Comparison of ENCODE assay signal across 33 cellular contexts in genomic region chr9:88690628-88691027, GRCh38.
A peak's percentile ranks its signal among the peaks of the same experiment; 100 is the strongest.
DNase-seq lines count a peak whose midpoint lies in the region; TF ChIP-seq lines count a peak whose summit lies in the region.
"Had no signal": no experiment of that assay in that cellular context is flagged by ENCODE, and none has a peak within 500 bp of the region (broad histone marks: within the 10 kb centered on the region; RNA-seq: fewer than 3 reads in every experiment).

No MANE protein-coding gene starts in this region.

- peak overlapping the region; percentile 27 to 72 (median 28) for H3K27ac Mint-ChIP-seq in nephron
- H3K27ac Mint-ChIP-seq: B cell; CD14-positive monocyte; CD4-positive, alpha-beta memory T cell; CD4-positive, alpha-beta T cell; CD4-positive, CD25-positive, alpha-beta regulatory T cell; CD8-positive, alpha-beta memory T cell; CD8-positive, alpha-beta T cell had no signal

- H3K4me1 Mint-ChIP-seq in nephron, result peaks cover 24% of the 10 kb centered on the region
- H3K4me1 Mint-ChIP-seq: B cell; CD14-positive monocyte; CD4-positive, alpha-beta memory T cell; CD4-positive, CD25-positive, alpha-beta regulatory T cell; CD8-positive, alpha-beta memory T cell had no signal

- H3K27ac ChIP-seq in esophagus muscularis mucosa (replicated peaks in 1 of 4), result no peak overlapping the region
- peak overlapping the region in 3 of 5 donors; percentile 7 to 34 (median 30) for H3K27ac ChIP-seq in stomach
- H3K27ac ChIP-seq: 22Rv1; A549; BLaER1; BLaER1 treated with 17β-estradiol and CSF1 and Interleukin-3, amounts not matched to agents 10 nM and 100 nM; C4-2B had no signal

- no peak for TF ChIP-seq POLR2A in esophagus muscularis mucosa (IDR thresholded peaks at IDR 0.05; ENCODE audit: low read depth)
- TF ChIP-seq POLR2A in stomach (IDR thresholded peaks at IDR 0.05), result no peak

- H3K36me3 ChIP-seq in esophagus muscularis mucosa, result no peaks in the 10 kb centered on the region
- no peaks in the 10 kb centered on the region for H3K36me3 ChIP-seq in stomach
- H3K36me3 ChIP-seq: BE2C; BLaER1; BLaER1 treated with 17β-estradiol and CSF1 and Interleukin-3, amounts not matched to agents 10 nM and 100 nM had no signal

- peaks cover 7% of the 10 kb centered on the region for H3K27me3 Mint-ChIP-seq in nephron (ENCODE audit: low read depth)
- H3K27me3 Mint-ChIP-seq: CD4-positive, CD25-positive, alpha-beta regulatory T cell had no signal

- H3K4me1 ChIP-seq in esophagus muscularis mucosa, result peaks cover 0 to 4% (median 0%) of the 10 kb centered on the region in 4 donors
- H3K4me1 ChIP-seq in stomach, result peaks cover 0 to 4% (median 0%) of the 10 kb centered on the region in 4 donors
- H3K4me1 ChIP-seq: A549, BE2C had no signal

- H3K9me3 ChIP-seq in esophagus muscularis mucosa (no peaks in the 10 kb centered on the region), stomach (peaks cover 0 to 7% (median 0%) of the 10 kb centered on the region in 4 donors)
- H3K9me3 ChIP-seq: BE2C, Caco-2 had no signal

- H3K4me3 ChIP-seq in esophagus muscularis mucosa, result no peak overlapping the region
- H3K4me3 ChIP-seq in stomach, result no peak overlapping the region
- H3K4me3 ChIP-seq: A549; BLaER1; BLaER1 treated with 17β-estradiol and CSF1 and Interleukin-3, amounts not matched to agents 10 nM and 100 nM had no signal

- peaks cover 4% of the 10 kb centered on the region for H3K36me3 Mint-ChIP-seq in nephron (ENCODE audit: low read depth)
- H3K36me3 Mint-ChIP-seq: CD14-positive monocyte; CD4-positive, alpha-beta memory T cell; CD4-positive, CD25-positive, alpha-beta regulatory T cell; CD8-positive, alpha-beta memory T cell; CD8-positive, alpha-beta T cell had no signal

- DNase-seq in esophagus muscularis mucosa (ENCODE audit: extremely low spot score) (peak; percentile 72), stomach (no peak), amniotic stem cell (lab: John Stamatoyannopoulos, UW) (no peak), G401 (ENCODE audit: low spot score) (no peak), inferior parietal cortex (ENCODE audit: extremely low spot score) (no peak)
- DNase-seq: 8988T; ACHN; AML-193; BE2C; C1 segment of cervical spinal cord; Calu3; CD4-positive, alpha-beta memory T cell; CD4-positive, alpha-beta T cell; CD4-positive, CD25-positive, alpha-beta regulatory T cell; CD8-positive, alpha-beta memory T cell; CD8-positive, alpha-beta T cell; COR-L47; DMS 273 treated with DMSO at 0.1 percent for 48 hours; DMS153; DMS53; DMS79; DMS79 treated with DMSO at 0.1 percent for 48 hours; DND-41; EL had no signal

- H3K9me3 Mint-ChIP-seq in nephron, result peaks cover 36% of the 10 kb centered on the region

- no peak for TF ChIP-seq EP300 in esophagus muscularis mucosa (IDR thresholded peaks at IDR 0.05)
- no peak for TF ChIP-seq EP300 in stomach (IDR thresholded peaks at IDR 0.05)

- intact Hi-C loops in esophagus muscularis mucosa (cut with DNase I), result no loop called here
- intact Hi-C loops in stomach (cut with DNase I; ENCODE audit: low total_unique reads), result no loop called here

- in situ Hi-C loops in G401 (cut with HindIII; ENCODE audit: low sequenced_read_pairs), result no loop called here

- 94% methylated on average over 3 of the region's 3 CpGs for WGBS in esophagus muscularis mucosa
- 76 to 98% (median 89%) methylated on average over 3 of the region's 3 CpGs for WGBS in stomach, 5 donors

- H3K4me3 Mint-ChIP-seq in nephron, result no peak overlapping the region
- H3K4me3 Mint-ChIP-seq: B cell; CD14-positive monocyte; CD4-positive, alpha-beta memory T cell; CD4-positive, alpha-beta T cell; CD4-positive, CD25-positive, alpha-beta regulatory T cell; CD8-positive, alpha-beta memory T cell; CD8-positive, alpha-beta T cell had no signal

- TF ChIP-seq CTCF in esophagus muscularis mucosa (IDR thresholded peaks at IDR 0.05) (no peak), nephron (IDR thresholded peaks at IDR 0.05; ENCODE audit: unreplicated experiment in 3 of 3) (no peak), stomach (IDR thresholded peaks at IDR 0.05) (no peak)

- no peaks in the 10 kb centered on the region for H3K27me3 ChIP-seq in esophagus muscularis mucosa
- no peaks in the 10 kb centered on the region for H3K27me3 ChIP-seq in stomach
- H3K27me3 ChIP-seq: BE2C; BLaER1; BLaER1 treated with 17β-estradiol and CSF1 and Interleukin-3, amounts not matched to agents 10 nM and 100 nM had no signal

Comparison
In these comparisons a context has a peak if more than half of its experiments do, and no peak if none do; other contexts are left out.
1. H3K27ac ChIP-seq: peak in stomach (3 of 5); none in esophagus muscularis mucosa (0 of 4).